ENCODE assay signal across 28 cellular contexts in the genomic region with DNA sequence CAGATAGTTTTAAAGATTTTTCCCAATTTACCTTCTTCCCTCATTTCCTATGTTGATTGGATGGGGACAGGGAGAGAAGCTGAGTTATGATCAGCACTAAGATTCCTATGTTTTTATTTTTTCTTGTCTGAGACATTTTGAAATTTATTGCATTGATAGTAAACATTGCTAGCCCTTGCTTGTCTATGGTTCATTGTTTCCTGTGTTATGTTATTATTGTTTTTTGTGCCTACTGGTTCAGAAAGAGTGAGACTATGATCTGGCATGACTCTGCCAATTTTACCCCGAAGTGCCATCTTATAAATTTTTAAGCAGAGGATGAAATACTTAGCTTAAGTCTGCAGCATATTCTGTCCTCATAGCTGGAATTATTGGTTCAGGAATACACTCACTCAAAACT.
"Had no signal": no experiment of that assay in that cellular context is flagged by ENCODE, and none has a peak within 500 bp of the region (broad histone marks: within the 10 kb centered on the region; RNA-seq: fewer than 3 reads in every experiment).

No MANE protein-coding gene starts in this region.

- H3K36me3 Mint-ChIP-seq: stimulated activated effector memory CD8-positive, alpha-beta T cell treated with anti-CD3 and anti-CD28 coated beads, Interleukin-12 subunit alpha, Interleukin-12 subunit beta, amount 100 ng/mL, for 72 hours had no signal

- FAIRE-seq: keratinocyte, pancreas, small intestine, urothelium cell line had no signal

- H3K27ac ChIP-seq: lower lobe of right lung, pancreas, prostate gland, sigmoid colon, spleen, suprapubic skin, thoracic aorta, tibial artery, upper lobe of right lung had no signal

- H3K36me3 ChIP-seq: lower lobe of right lung, pancreas, prostate gland, sigmoid colon, spleen, suprapubic skin, thoracic aorta, tibial artery, upper lobe of right lung had no signal

- H3K9me3 ChIP-seq: lower lobe of right lung, pancreas, prostate gland, sigmoid colon, suprapubic skin, thoracic aorta, tibial artery, upper lobe of right lung had no signal

- H3K4me1 ChIP-seq: lower lobe of right lung, pancreas, prostate gland, sigmoid colon, spleen, suprapubic skin, tibial artery, upper lobe of right lung had no signal

- H3K4me3 ChIP-seq: lower lobe of right lung, pancreas, prostate gland, sigmoid colon, spleen, suprapubic skin, thoracic aorta, tibial artery, upper lobe of right lung had no signal

- H3K27me3 ChIP-seq: pancreas, sigmoid colon, spleen, suprapubic skin, tibial artery, upper lobe of right lung had no signal

- H3K9me3 Mint-ChIP-seq: nephron, neural crest cell had no signal

- ATAC-seq: left cardiac atrium; left lobe of liver; naive thymus-derived CD8-positive, alpha-beta T cell; right cardiac atrium; stimulated activated effector memory CD8-positive, alpha-beta T cell treated with anti-CD3 and anti-CD28 coated beads, Interleukin-12 subunit alpha, Interleukin-12 subunit beta, amount 100 ng/mL, for 72 hours had no signal

- DNase-seq: kidney glomerular epithelial cell; left cardiac atrium; lower lobe of right lung; mesenchymal stem cell; naive thymus-derived CD8-positive, alpha-beta T cell; nucleus accumbens; pancreas; posterior cingulate gyrus; retina; right cardiac atrium; sigmoid colon; small intestine; spleen; stimulated activated CD4-positive, alpha-beta T cell treated with anti-CD3 and anti-CD28 coated beads, Interleukin-4, amount 100 ng/mL, for 24 hours; stimulated activated naive CD4-positive, alpha-beta T cell; tibial artery; trophoblast cell; upper lobe of right lung had no signal

- H3K27me3 Mint-ChIP-seq: stimulated activated naive CD8-positive, alpha-beta T cell treated with anti-CD3 and anti-CD28 coated beads, Interleukin-15, Interleukin-2, amounts not matched to agents 100 ng/mL and 50 ng/mL, for 24 hours had no signal

- H3K27ac Mint-ChIP-seq: naive thymus-derived CD8-positive, alpha-beta T cell; nephron; stimulated activated effector memory CD8-positive, alpha-beta T cell treated with anti-CD3 and anti-CD28 coated beads, Interleukin-12 subunit alpha, Interleukin-12 subunit beta, amount 100 ng/mL, for 72 hours; stimulated activated naive CD8-positive, alpha-beta T cell treated with anti-CD3 and anti-CD28 coated beads, Interleukin-15, Interleukin-2, amounts not matched to agents 100 ng/mL and 50 ng/mL, for 24 hours had no signal

- H3K4me3 Mint-ChIP-seq: naive thymus-derived CD8-positive, alpha-beta T cell; nephron; neural crest cell; stimulated activated effector memory CD8-positive, alpha-beta T cell treated with anti-CD3 and anti-CD28 coated beads, Interleukin-12 subunit alpha, Interleukin-12 subunit beta, amount 100 ng/mL, for 72 hours; stimulated activated naive CD8-positive, alpha-beta T cell treated with anti-CD3 and anti-CD28 coated beads, Interleukin-15, Interleukin-2, amounts not matched to agents 100 ng/mL and 50 ng/mL, for 24 hours had no signal

- H3K4me1 Mint-ChIP-seq: naive thymus-derived CD8-positive, alpha-beta T cell; nephron; neural crest cell; stimulated activated effector memory CD8-positive, alpha-beta T cell treated with anti-CD3 and anti-CD28 coated beads, Interleukin-12 subunit alpha, Interleukin-12 subunit beta, amount 100 ng/mL, for 72 hours had no signal
